Comparison of ENCODE assay signal across 8 cellular contexts in genomic region chr19:52297601-52298358, GRCh38. TPM values are rescaled to one million over a fixed set of nuclear protein-coding genes. Genes with fewer than 3 reads are reported as not detected.
DNase-seq lines count a peak whose midpoint lies in the region; ATAC-seq and TF ChIP-seq lines count a peak whose summit lies in the region.

No MANE protein-coding gene starts in this region.

- H2AFZ ChIP-seq in MM.1S (ENCODE audit: low read length), result peak overlapping the region; percentile 99

- no peaks in the 10 kb centered on the region for H3K27me3 Mint-ChIP-seq in activated CD4-positive, alpha-beta T cell treated with anti-CD3 and anti-CD28 coated beads, Interleukin-2, amount 10 ng/mL, durations not matched to agents 7 days and 5 days
- no peaks in the 10 kb centered on the region for H3K27me3 Mint-ChIP-seq in chondrocyte (ENCODE audit: low read depth)

- H3F3A ChIP-seq in MM.1S (ENCODE audit: insufficient read depth, low read length), result no peaks in the 10 kb centered on the region

- peaks cover 77% of the 10 kb centered on the region for H3K36me3 Mint-ChIP-seq in activated CD4-positive, alpha-beta T cell treated with anti-CD3 and anti-CD28 coated beads, Interleukin-2, amount 10 ng/mL, durations not matched to agents 7 days and 5 days (ENCODE audit: low read depth)
- H3K36me3 Mint-ChIP-seq in chondrocyte (ENCODE audit: low read depth), result peaks cover 33% of the 10 kb centered on the region

- H3K9me3 ChIP-seq in MM.1S (replicated peaks; ENCODE audit: insufficient read depth, low read length), result no peaks in the 10 kb centered on the region
- H3K9me3 ChIP-seq in mucosa of rectum (ENCODE audit: control insufficient read depth in 2 of 2, low read length in 2 of 2), result peaks cover 8 to 12% of the 10 kb centered on the region in 2 donors

- CTCF ChIA-PET in activated CD4-positive, alpha-beta T cell treated with anti-CD3 and anti-CD28 coated beads, Interleukin-2, amount 10 ng/mL, durations not matched to agents 7 days and 5 days (lab: Charles Lee), result no interaction called here

- DNase-seq in activated CD4-positive, alpha-beta T cell treated with anti-CD3 and anti-CD28 coated beads, Interleukin-2, amount 10 ng/mL, durations not matched to agents 7 days and 5 days, result no peak
- DNase-seq in activated CD4-positive, alpha-beta T cell treated with anti-CD3 and anti-CD28 coated beads, Interleukin-2, amount 50 U/mL, for 4 hours, result no peak
- DNase-seq in MM.1S (no peak), chondrocyte (ENCODE audit: low spot score) (no peak), NCI-H1048 (lab: John Stamatoyannopoulos, UW) (no peak), GM13977 (ENCODE audit: low spot score) (no peak)

- H3K36me3 ChIP-seq in MM.1S (replicated peaks; ENCODE audit: insufficient read depth, low read length) (no peaks in the 10 kb centered on the region; the same call in 1 of the 2 replicates), mucosa of rectum (ENCODE audit: control insufficient read depth in 2 of 2, insufficient read depth in 2 of 2, low read length in 2 of 2) (peaks cover 30 to 31% of the 10 kb centered on the region in 2 donors)

- H3K4me1 ChIP-seq in MM.1S (ENCODE audit: low read length), result no peaks in the 10 kb centered on the region
- H3K4me1 ChIP-seq in mucosa of rectum (ENCODE audit: control insufficient read depth in 2 of 2, insufficient read depth in 2 of 2, low read length in 2 of 2), result peaks cover 10 to 12% of the 10 kb centered on the region in 2 donors

- peak overlapping the region; percentile 93 for H3K4me3 Mint-ChIP-seq in activated CD4-positive, alpha-beta T cell treated with anti-CD3 and anti-CD28 coated beads, Interleukin-2, amount 10 ng/mL, durations not matched to agents 7 days and 5 days
- peak overlapping the region; percentile 96 for H3K4me3 Mint-ChIP-seq in chondrocyte (ENCODE audit: unreplicated experiment)

- no peak overlapping the region for H3K27ac ChIP-seq in MM.1S (ENCODE audit: low read length)
- H3K27ac ChIP-seq in mucosa of rectum (ENCODE audit: low read depth in 2 of 2, low read length in 2 of 2), result peak overlapping the region; percentile 91 to 92

- POLR2A ChIA-PET in activated CD4-positive, alpha-beta T cell treated with anti-CD3 and anti-CD28 coated beads, Interleukin-2, amount 10 ng/mL, durations not matched to agents 7 days and 5 days (lab: Charles Lee), result no interaction called here

- H3K4me1 Mint-ChIP-seq in activated CD4-positive, alpha-beta T cell treated with anti-CD3 and anti-CD28 coated beads, Interleukin-2, amount 10 ng/mL, durations not matched to agents 7 days and 5 days, result peaks cover 18% of the 10 kb centered on the region
- peaks cover 24% of the 10 kb centered on the region for H3K4me1 Mint-ChIP-seq in chondrocyte (ENCODE audit: low read depth)

- no peaks in the 10 kb centered on the region for H3K9me2 ChIP-seq in MM.1S (replicated peaks; ENCODE audit: insufficient read depth, low read length)

- no peaks in the 10 kb centered on the region for H3K27me3 ChIP-seq in MM.1S (replicated peaks; ENCODE audit: insufficient read depth, low read length)
- no peaks in the 10 kb centered on the region for H3K27me3 ChIP-seq in mucosa of rectum (ENCODE audit: control insufficient read depth in 2 of 2, insufficient read depth in 2 of 2, low read length in 2 of 2)

- H3K9ac ChIP-seq in MM.1S (ENCODE audit: low read length) (peak overlapping the region; percentile 74; the same call in 1 of the 2 replicates), mucosa of rectum (ENCODE audit: low read depth in 1 of 2, low read length in 2 of 2) (peak overlapping the region; percentile 88 to 96)

- peaks cover 44% of the 10 kb centered on the region for H3K9me3 Mint-ChIP-seq in activated CD4-positive, alpha-beta T cell treated with anti-CD3 and anti-CD28 coated beads, Interleukin-2, amount 10 ng/mL, durations not matched to agents 7 days and 5 days
- H3K9me3 Mint-ChIP-seq in chondrocyte (ENCODE audit: low read depth), result peaks cover 13% of the 10 kb centered on the region

- H4K20me1 ChIP-seq in MM.1S (ENCODE audit: insufficient read depth, low read length), result no peaks in the 10 kb centered on the region

- H3K27ac Mint-ChIP-seq in activated CD4-positive, alpha-beta T cell treated with anti-CD3 and anti-CD28 coated beads, Interleukin-2, amount 10 ng/mL, durations not matched to agents 7 days and 5 days, result peak overlapping the region; percentile 98
- H3K27ac Mint-ChIP-seq in chondrocyte (ENCODE audit: unreplicated experiment), result peak overlapping the region; percentile 99

- peak overlapping the region; percentile 87 for H3K4me2 ChIP-seq in MM.1S (ENCODE audit: low read depth, low read length)

- TF ChIP-seq CTCF in MM.1S (IDR thresholded peaks at IDR 0.05; ENCODE audit: low read length) (no peak), chondrocyte (IDR thresholded peaks at IDR 0.05) (no peak), GM13977 (IDR thresholded peaks at IDR 0.05; ENCODE audit: extremely low read depth, insufficient read depth, missing control alignments) (no peak)

- H3K4me3 ChIP-seq in MM.1S (ENCODE audit: low read length) (peak overlapping the region; percentile 92), mucosa of rectum (ENCODE audit: low read length in 2 of 2) (peak overlapping the region; percentile 90 to 94)

- no peak for ATAC-seq in GM21576 (IDR thresholded peaks at IDR 0.05; ENCODE audit: unreplicated experiment)

- in situ Hi-C loops in GM13977 (cut with MboI; ENCODE audit: low pct_unique_long_range_greater_than_20kb, low sequenced_read_pairs, unreplicated experiment), result no loop called here

- no peaks in the 10 kb centered on the region for H3K79me2 ChIP-seq in MM.1S (ENCODE audit: low read length)

RNA-seq across cellular contexts. Expression of gene ZNF480, which starts 0.8 kb away (rescaled TPM):
- 10 to 100 TPM; 17.4 to 18.4 TPM for total RNA-seq in activated CD4-positive, alpha-beta T cell treated with anti-CD3 and anti-CD28 coated beads, Interleukin-2, amount 10 ng/mL, durations not matched to agents 7 days and 5 days
- total RNA-seq in chondrocyte, result 10.0 to 12.1 TPM (median 11.6 TPM) in 3 replicates

RNA-seq across cellular contexts. Expression of gene ZNF766, which starts 28.4 kb away (rescaled TPM):
- total RNA-seq in activated CD4-positive, alpha-beta T cell treated with anti-CD3 and anti-CD28 coated beads, Interleukin-2, amount 10 ng/mL, durations not matched to agents 7 days and 5 days, result 10 to 100 TPM; 23.3 to 24.0 TPM
- total RNA-seq in chondrocyte, result 12.8 to 15.3 TPM (median 13.9 TPM) in 3 replicates

RNA-seq across cellular contexts. Expression of gene ZNF610, which starts 38.3 kb away (rescaled TPM):
- total RNA-seq in activated CD4-positive, alpha-beta T cell treated with anti-CD3 and anti-CD28 coated beads, Interleukin-2, amount 10 ng/mL, durations not matched to agents 7 days and 5 days, result 1 to 10 TPM; 2.1 to 2.8 TPM
- 3.5 to 6.2 TPM (median 4.5 TPM) in 3 replicates for total RNA-seq in chondrocyte
